ENCODE assay signal across 15 cellular contexts in genomic region chr19:11166281-11167142, GRCh38. TPM values are rescaled to one million over a fixed set of nuclear protein-coding genes. Genes with fewer than 3 reads are reported as not detected.
DNase-seq lines count a peak whose midpoint lies in the region; ATAC-seq, FAIRE-seq and TF ChIP-seq lines count a peak whose summit lies in the region.
"Had no signal": no experiment of that assay in that cellular context is flagged by ENCODE, and none has a peak within 500 bp of the region (broad histone marks: within the 10 kb centered on the region; RNA-seq: fewer than 3 reads in every experiment).

No MANE protein-coding gene starts in this region.

- no peak for TF ChIP-seq CTCF in esophagus squamous epithelium (IDR thresholded peaks at IDR 0.05)
- TF ChIP-seq CTCF in suprapubic skin (IDR thresholded peaks at IDR 0.05): no peak
- TF ChIP-seq CTCF in activated CD8-positive, alpha-beta T cell treated with anti-CD3 and anti-CD28 coated beads for 36 hours (IDR thresholded peaks at IDR 0.05): no peak
- TF ChIP-seq CTCF in body of pancreas (IDR thresholded peaks at IDR 0.05): no peak

- FAIRE-seq in small intestine (lab: Jason Lieb, UNC): no peak

- no peak overlapping the region for H3K14ac ChIP-seq in mesenchymal stem cell (ENCODE audit: low read length in 2 of 2)

- H3K4me2 ChIP-seq in GM23248 (ENCODE audit: unreplicated experiment): peak overlapping the region; percentile 60
- H3K4me2 ChIP-seq in mesenchymal stem cell (ENCODE audit: low read length, poor library complexity, severe bottlenecking): no peak overlapping the region

- H3F3A ChIP-seq in GM23248 (ENCODE audit: insufficient read depth): peaks cover 72% of the 10 kb centered on the region

- ATAC-seq in activated CD8-positive, alpha-beta T cell treated with anti-CD3 and anti-CD28 coated beads for 36 hours: no peak
- no peak for ATAC-seq in body of pancreas

- intact Hi-C loops in esophagus squamous epithelium (cut with DNase I): no loop called here
- intact Hi-C loops in activated CD8-positive, alpha-beta T cell treated with anti-CD3 and anti-CD28 coated beads for 36 hours (cut with micrococcal nuclease): no loop called here
- intact Hi-C loops in body of pancreas (cut with DNase I): no loop called here

- H3K4me1 ChIP-seq in GM23248 (ENCODE audit: insufficient read depth) (peaks cover 63% of the 10 kb centered on the region), esophagus squamous epithelium (peaks cover 0 to 78% (median 37%) of the 10 kb centered on the region in 3 donors), mesenchymal stem cell (ENCODE audit: control insufficient read depth, insufficient read depth, low read depth, low read length) (peaks cover 14% of the 10 kb centered on the region), suprapubic skin (peaks cover 26% of the 10 kb centered on the region), body of pancreas (no peaks in the 10 kb centered on the region), small intestine (ENCODE audit: control insufficient read depth in 2 of 2, insufficient read depth in 1 of 2, low read depth in 1 of 2, low read length in 1 of 2) (no peaks in the 10 kb centered on the region)

- no peak overlapping the region for H4K91ac ChIP-seq in mesenchymal stem cell (ENCODE audit: low read length)

- no peaks in the 10 kb centered on the region for H3K27me3 Mint-ChIP-seq in activated CD8-positive, alpha-beta T cell treated with anti-CD3 and anti-CD28 coated beads for 36 hours

- no peaks in the 10 kb centered on the region for H3K4me1 Mint-ChIP-seq in activated CD8-positive, alpha-beta T cell treated with anti-CD3 and anti-CD28 coated beads for 36 hours (ENCODE audit: low read depth)
- H3K4me1 Mint-ChIP-seq: CD4-positive, CD25-positive, alpha-beta regulatory T cell had no signal

- no peak overlapping the region for H3K4ac ChIP-seq in mesenchymal stem cell (ENCODE audit: low read depth in 1 of 2, low read length in 2 of 2)

- TF ChIP-seq POLR2A in esophagus squamous epithelium (IDR thresholded peaks at IDR 0.05) (no peak), suprapubic skin (IDR thresholded peaks at IDR 0.05) (no peak), body of pancreas (IDR thresholded peaks at IDR 0.05) (no peak)

- peak overlapping the region in 1 of 2 experiments; percentile 26 for H2BK12ac ChIP-seq in mesenchymal stem cell (ENCODE audit: low read length in 2 of 2)

- 9 to 11% methylated on average over 21 to 26 of the region's 26 CpGs for WGBS in GM23248 (ENCODE audit: low coverage in 1 of 2, low lambda C conversion rate in 2 of 2, missing lambda C conversion rate in 2 of 2), 2 experiments
- WGBS in esophagus squamous epithelium, 2 donors: 64 to 70% methylated on average over 6 to 26 of the region's 26 CpGs
- 90% methylated on average over 26 of the region's 26 CpGs for WGBS in mesenchymal stem cell
- WGBS in suprapubic skin: 55% methylated on average over 22 of the region's 26 CpGs
- WGBS in body of pancreas, 2 donors: 83 to 89% methylated on average over 26 of the region's 26 CpGs
- WGBS in small intestine, 3 donors: 66 to 85% (median 82%) methylated on average over 26 of the region's 26 CpGs

- H4K20me1 ChIP-seq in GM23248 (ENCODE audit: insufficient read depth): no peaks in the 10 kb centered on the region

- H2BK120ac ChIP-seq in mesenchymal stem cell (ENCODE audit: low read depth, low read length): no peak overlapping the region

- H2BK5ac ChIP-seq in mesenchymal stem cell (ENCODE audit: low read depth, low read length, poor library complexity, severe bottlenecking): no peak overlapping the region

- H4K8ac ChIP-seq in mesenchymal stem cell (ENCODE audit: low read length): no peak overlapping the region

- no peak overlapping the region for H3K4me3 Mint-ChIP-seq in activated CD8-positive, alpha-beta T cell treated with anti-CD3 and anti-CD28 coated beads for 36 hours

- no peak overlapping the region for H2BK15ac ChIP-seq in mesenchymal stem cell (ENCODE audit: low read depth, poor library complexity, severe bottlenecking)

- peak; percentile 87 for DNase-seq in GM23248
- DNase-seq in esophagus squamous epithelium (lab: John Stamatoyannopoulos, UW): no peak
- DNase-seq in mesenchymal stem cell: no peak
- DNase-seq in suprapubic skin (ENCODE audit: low spot score in 2 of 2): peak in 1 of 2 donors; percentile 82
- DNase-seq in activated CD8-positive, alpha-beta T cell treated with anti-CD3 and anti-CD28 coated beads for 36 hours: no peak
- DNase-seq in kidney tubule cell (ENCODE audit: low spot score): no peak
- DNase-seq in body of pancreas: no peak
- DNase-seq in small intestine: no peak
- DNase-seq: activated CD4-positive, alpha-beta T cell treated with anti-CD3 and anti-CD28 coated beads for 48 hours; activated effector memory CD4-positive, alpha-beta T cell treated with Interleukin-2 at 50 U/mL for 16 hours; CD4-positive, CD25-positive, alpha-beta regulatory T cell; GOT3; NCI-H1105 treated with DMSO at 0.1 percent for 48 hours; NCI-H82 had no signal

- H3K9ac ChIP-seq in GM23248: peak overlapping the region; percentile 84
- peak overlapping the region; percentile 94 for H3K9ac ChIP-seq in mesenchymal stem cell (ENCODE audit: low read length)

- no peaks in the 10 kb centered on the region for H3K9me3 Mint-ChIP-seq in activated CD8-positive, alpha-beta T cell treated with anti-CD3 and anti-CD28 coated beads for 36 hours

- peak overlapping the region; percentile 5 for H2AK5ac ChIP-seq in mesenchymal stem cell (ENCODE audit: low read length, severe bottlenecking)

- H3K27ac Mint-ChIP-seq in activated CD8-positive, alpha-beta T cell treated with anti-CD3 and anti-CD28 coated beads for 36 hours: no peak overlapping the region

- TF ChIP-seq EP300 in suprapubic skin (IDR thresholded peaks at IDR 0.05): no peak

- no peaks in the 10 kb centered on the region for H3K36me3 Mint-ChIP-seq in activated CD8-positive, alpha-beta T cell treated with anti-CD3 and anti-CD28 coated beads for 36 hours (ENCODE audit: low read depth)
- H3K36me3 Mint-ChIP-seq: CD4-positive, CD25-positive, alpha-beta regulatory T cell had no signal

- no peaks in the 10 kb centered on the region for H3K9me2 ChIP-seq in GM23248 (ENCODE audit: insufficient read depth)

- H3K23ac ChIP-seq in mesenchymal stem cell (ENCODE audit: low read length in 2 of 2): no peak overlapping the region

- no peaks in the 10 kb centered on the region for H3K9me3 ChIP-seq in GM23248 (ENCODE audit: low read depth)
- H3K9me3 ChIP-seq in esophagus squamous epithelium: no peaks in the 10 kb centered on the region
- no peaks in the 10 kb centered on the region for H3K9me3 ChIP-seq in mesenchymal stem cell (ENCODE audit: control insufficient read depth, low read length)
- no peaks in the 10 kb centered on the region for H3K9me3 ChIP-seq in suprapubic skin
- H3K9me3 ChIP-seq in body of pancreas: no peaks in the 10 kb centered on the region
- no peaks in the 10 kb centered on the region for H3K9me3 ChIP-seq in small intestine (ENCODE audit: control insufficient read depth, low read depth)
- H3K9me3 ChIP-seq: SJSA1 had no signal

- CTCF ChIA-PET in activated CD8-positive, alpha-beta T cell treated with anti-CD3 and anti-CD28 coated beads for 36 hours (lab: Charles Lee): interaction anchor here (1.2 kb wide), 1 partner anchor 15 kb away, joined by 3 read pairs; no protein-coding TSS in a partner anchor

- peak overlapping the region; percentile 46 for H3K4me3 ChIP-seq in GM23248
- no peak overlapping the region for H3K4me3 ChIP-seq in esophagus squamous epithelium
- peak overlapping the region in 1 of 2 experiments; percentile 67 for H3K4me3 ChIP-seq in mesenchymal stem cell (ENCODE audit: insufficient read depth in 1 of 2, low read depth in 1 of 2, low read length in 2 of 2)
- H3K4me3 ChIP-seq in suprapubic skin: no peak overlapping the region
- H3K4me3 ChIP-seq in body of pancreas: no peak overlapping the region
- H3K4me3 ChIP-seq in small intestine (ENCODE audit: low read depth in 1 of 2, low read length in 2 of 2): no peak overlapping the region
- H3K4me3 ChIP-seq: SJSA1 had no signal

- H3K79me2 ChIP-seq in GM23248 (ENCODE audit: insufficient read depth): no peaks in the 10 kb centered on the region

- H3K27ac ChIP-seq in GM23248 (peak overlapping the region; percentile 99), esophagus squamous epithelium (peak overlapping the region; percentile 73 to 88 (median 86)), mesenchymal stem cell (ENCODE audit: low read length, poor library complexity, severe bottlenecking) (no peak overlapping the region), suprapubic skin (peak overlapping the region; percentile 82), body of pancreas (no peak overlapping the region), small intestine (ENCODE audit: low read depth in 1 of 2, low read length in 1 of 2) (peak overlapping the region in 1 of 2 donors; percentile 53)

- peak overlapping the region; percentile 6; the same call in 1 of the 2 replicates for H2AFZ ChIP-seq in GM23248
- no peak overlapping the region for H2AFZ ChIP-seq in mesenchymal stem cell (ENCODE audit: low read depth, low read length)

- in situ Hi-C loops in GM23248 (cut with MboI): no loop called here

- H3K27me3 ChIP-seq in GM23248 (replicated peaks; ENCODE audit: insufficient read depth) (no peaks in the 10 kb centered on the region), esophagus squamous epithelium (no peaks in the 10 kb centered on the region), mesenchymal stem cell (ENCODE audit: control insufficient read depth in 1 of 2, insufficient read depth in 1 of 2, low read length in 2 of 2) (no peaks in the 10 kb centered on the region), suprapubic skin (no peaks in the 10 kb centered on the region), body of pancreas (no peaks in the 10 kb centered on the region), small intestine (ENCODE audit: control insufficient read depth in 2 of 2, insufficient read depth in 2 of 2, low read length in 2 of 2) (no peaks in the 10 kb centered on the region)
- H3K27me3 ChIP-seq: SJSA1 had no signal

- peak overlapping the region in 1 of 2 experiments; percentile 61 for H3K18ac ChIP-seq in mesenchymal stem cell (ENCODE audit: low read depth in 1 of 2, low read length in 2 of 2)

- POLR2A ChIA-PET in activated CD8-positive, alpha-beta T cell treated with anti-CD3 and anti-CD28 coated beads for 36 hours (lab: Charles Lee): no interaction called here

- H3K36me3 ChIP-seq in GM23248 (ENCODE audit: low read depth) (peaks cover 11% of the 10 kb centered on the region; the same call in 1 of the 2 replicates), esophagus squamous epithelium (peaks cover 0 to 44% (median 11%) of the 10 kb centered on the region in 3 donors), mesenchymal stem cell (ENCODE audit: control insufficient read depth in 1 of 2, insufficient read depth in 2 of 2, low read depth in 1 of 2, low read length in 2 of 2) (peaks cover 67 to 69% of the 10 kb centered on the region in 2 experiments), suprapubic skin (peaks cover 38% of the 10 kb centered on the region), body of pancreas (replicated peaks in 1 of 2; ENCODE audit: insufficient read depth in 1 of 2, low read depth in 2 of 2) (peaks cover 0 to 11% of the 10 kb centered on the region in 2 donors), small intestine (ENCODE audit: control insufficient read depth in 2 of 2, insufficient read depth in 2 of 2, low read length in 2 of 2) (peaks cover 0 to 2% of the 10 kb centered on the region in 2 donors)

- H3K79me1 ChIP-seq in mesenchymal stem cell (replicated peaks; ENCODE audit: low read length, poor library complexity, severe bottlenecking): peaks cover 19% of the 10 kb centered on the region

RNA-seq across cellular contexts. Expression of gene SPC24, which starts 10.9 kb away (rescaled TPM):
- 9.5 and 19.8 TPM in 2 replicates for total RNA-seq in GM23248 (2014; rRNA removed; shearing (Covaris generic))
- polyA plus RNA-seq in GM23248 (2016; fragmentation: Nextera tagmentation; extraction: Ambion mirVana) (14.8 and 16.2 TPM in 2 replicates), small intestine (10 to 100 TPM in 1 of 3 donors, under 1 TPM in 2; 0.27 to 10.9 (median 0.45) TPM)
- total RNA-seq in esophagus squamous epithelium (10 to 100 TPM in 1 of 4 donors, 1 to 10 TPM in 3; 2.9 to 10.9 (median 6.3) TPM), suprapubic skin (1 to 10 TPM; 1.8 to 4.0 (median 3.7) TPM), body of pancreas (1 to 10 TPM; 1.8 to 6.9 TPM)
- polyA plus RNA-seq in mesenchymal stem cell (2013, experiment 1 of 2): 3.2 TPM
- 3.0 TPM for polyA plus RNA-seq in mesenchymal stem cell (2013, experiment 2 of 2)
- 10 to 100 TPM; 60.5 to 70.9 TPM for total RNA-seq in activated CD8-positive, alpha-beta T cell treated with anti-CD3 and anti-CD28 coated beads for 36 hours

RNA-seq across cellular contexts. Expression of gene KANK2, which starts 30.8 kb away (rescaled TPM):
- total RNA-seq in GM23248 (2014; rRNA removed; shearing (Covaris generic)): 215 and 278 TPM in 2 replicates
- polyA plus RNA-seq in GM23248 (2016; fragmentation: Nextera tagmentation; extraction: Ambion mirVana) (76.3 and 77.1 TPM in 2 replicates), small intestine (10 to 100 TPM; 10.7 to 83.6 (median 51.3) TPM)
- total RNA-seq in esophagus squamous epithelium (100 to 1,000 TPM in 1 of 4 donors, 10 to 100 TPM in 3; 29.3 to 287 (median 57.1) TPM), suprapubic skin (10 to 100 TPM; 42.5 to 75.5 (median 65.1) TPM), body of pancreas (100 to 1,000 TPM; 133 to 165 TPM)
- 197 TPM for polyA plus RNA-seq in mesenchymal stem cell (2013, experiment 1 of 2)
- 192 TPM for polyA plus RNA-seq in mesenchymal stem cell (2013, experiment 2 of 2)
- 1 to 10 TPM; 1.9 to 2.0 TPM for total RNA-seq in activated CD8-positive, alpha-beta T cell treated with anti-CD3 and anti-CD28 coated beads for 36 hours

Comparison
In these comparisons a context has a peak if more than half of its experiments do, and no peak if none do; other contexts are left out.
1. H3K27ac ChIP-seq: peak in GM23248 (single experiment), esophagus squamous epithelium (4 of 4) and suprapubic skin (single experiment); none in mesenchymal stem cell (single experiment) and body of pancreas (0 of 4).
2. RNA of gene KANK2, which starts 30.8 kb away (total RNA-seq): 215 to 278 TPM in GM23248, 133 to 165 TPM in body of pancreas, 29.3 to 287 TPM in esophagus squamous epithelium and 42.5 to 75.5 TPM in suprapubic skin; 1.9 to 2.0 TPM in activated CD8-positive, alpha-beta T cell treated with anti-CD3 and anti-CD28 coated beads for 36 hours; every median in the first group is over 10 times any median in the second.